29 cellular contexts compared by ENCODE assay signal in the genomic region with DNA sequence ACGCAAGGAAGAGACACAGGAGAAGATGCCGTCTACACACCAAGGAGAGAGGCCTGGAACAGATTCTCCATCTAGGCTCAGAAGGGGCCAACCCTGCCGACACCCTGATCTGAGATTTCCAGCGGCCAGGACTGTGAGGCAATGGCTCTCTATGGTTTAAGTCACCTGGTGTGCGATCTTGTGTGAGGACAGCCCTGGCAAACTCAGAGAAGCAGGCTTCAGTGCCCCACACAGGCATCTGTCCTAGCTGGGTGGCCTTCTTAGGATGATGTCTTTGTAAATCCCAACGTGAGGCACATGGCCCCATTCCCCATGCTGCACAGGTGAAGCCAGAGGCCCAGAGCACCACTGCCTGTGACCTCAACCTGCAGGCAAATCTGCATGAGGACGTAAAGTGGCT.
"Had no signal": no experiment of that assay in that cellular context is flagged by ENCODE, and none has a peak within 500 bp of the region (broad histone marks: within the 10 kb centered on the region; RNA-seq: fewer than 3 reads in every experiment).

No MANE protein-coding gene starts in this region.

- H3K4me1 ChIP-seq: foreskin keratinocyte, heart right ventricle, left ventricle myocardium inferior, pancreas, right lobe of liver, upper lobe of right lung, uterus had no signal

- DNase-seq: cortex of kidney; effector memory CD8-positive, alpha-beta T cell; foreskin keratinocyte; heart right ventricle; hippocampal formation; kidney glomerular epithelial cell; left colon; left ventricle myocardium inferior; lower lobe of right lung; naive thymus-derived CD8-positive, alpha-beta T cell; nephron progenitor cell; nucleus accumbens; pancreas; retina; right lobe of liver; small intestine; stimulated activated CD4-positive, alpha-beta T cell treated with anti-CD3 and anti-CD28 coated beads, Interleukin-1b, Interleukin-23, amount 100 ng/mL, for 48 hours; stimulated activated CD4-positive, alpha-beta T cell treated with anti-CD3 and anti-CD28 coated beads, Interleukin-4, amount 100 ng/mL, for 1 hour; stimulated activated CD8-positive, alpha-beta memory T cell treated with anti-CD3 and anti-CD28 coated beads, Interleukin-4, amount 100 ng/mL, for 48 hours; stimulated activated naive CD4-positive, alpha-beta T cell; stimulated activated naive CD8-positive, alpha-beta T cell treated with anti-CD3 and anti-CD28 coated beads, Interleukin-15, amount 100 ng/mL, for 72 hours; transverse colon; upper lobe of right lung had no signal

- ATAC-seq: effector memory CD8-positive, alpha-beta T cell; esophagus mucosa; foreskin keratinocyte; gastroesophageal sphincter; heart right ventricle; left colon; lower lobe of right lung; naive thymus-derived CD8-positive, alpha-beta T cell; pancreas; stimulated activated naive CD8-positive, alpha-beta T cell treated with anti-CD3 and anti-CD28 coated beads, Interleukin-15, amount 100 ng/mL, for 72 hours; upper lobe of right lung had no signal

- H3K4me3 ChIP-seq: gastroesophageal sphincter, heart right ventricle, left ventricle myocardium inferior, lower lobe of right lung, pancreas, right lobe of liver, suprapubic skin, transverse colon, upper lobe of right lung, uterus had no signal

- H3K36me3 ChIP-seq: gastroesophageal sphincter, heart right ventricle, left ventricle myocardium inferior, lower lobe of right lung, pancreas, right lobe of liver, suprapubic skin, transverse colon, upper lobe of right lung, uterus had no signal

- FAIRE-seq: islet of Langerhans, pancreas, small intestine had no signal

- H3K27ac ChIP-seq: epithelial cell of prostate, foreskin keratinocyte, gastroesophageal sphincter, heart right ventricle, left ventricle myocardium inferior, lower lobe of right lung, pancreas, right lobe of liver, suprapubic skin, transverse colon, upper lobe of right lung had no signal

- H3K27me3 ChIP-seq: pancreas, right lobe of liver, suprapubic skin, transverse colon, upper lobe of right lung, uterus had no signal

- H3K9me3 ChIP-seq: gastroesophageal sphincter, left ventricle myocardium inferior, lower lobe of right lung, pancreas, right lobe of liver, suprapubic skin, transverse colon, upper lobe of right lung, uterus had no signal
